9 cellular contexts compared by ENCODE assay signal in genomic region chr19:38838208-38838985, GRCh38. TPM values are rescaled to one million over a fixed set of nuclear protein-coding genes. Genes with fewer than 3 reads are reported as not detected.
DNase-seq lines count a peak whose midpoint lies in the region; ATAC-seq lines count a peak whose summit lies in the region.
"Had no signal": no experiment of that assay in that cellular context is flagged by ENCODE, and none has a peak within 500 bp of the region (broad histone marks: within the 10 kb centered on the region; RNA-seq: fewer than 3 reads in every experiment).

No MANE protein-coding gene starts in this region.

- H3K79me1 ChIP-seq in mesendoderm (ENCODE audit: low read length) = peaks cover 18% of the 10 kb centered on the region

- peaks cover 72% of the 10 kb centered on the region for H3K36me3 Mint-ChIP-seq in activated naive CD4-positive, alpha-beta T cell treated with anti-CD3 and anti-CD28 coated beads, Interleukin-2, amount 10 ng/mL, durations not matched to agents 7 days and 5 days
- peaks cover 55 to 65% of the 10 kb centered on the region in 2 donors for H3K36me3 Mint-ChIP-seq in stimulated activated naive B cell treated with anti-CD40 and anti-IgM and Interleukin-4, amounts not matched to agents 10 μg/mL and 1 μg/mL and 100 μg/mL, for 72 hours

- no CpG with 5 or more reads among the region's 19 CpGs for WGBS in mesendoderm (ENCODE audit: extremely low coverage, insufficient coverage, low lambda C conversion rate)

- H2AK5ac ChIP-seq in mesendoderm (ENCODE audit: low read length) = no peak overlapping the region

- peaks cover 43% of the 10 kb centered on the region for H3K4me1 Mint-ChIP-seq in activated naive CD4-positive, alpha-beta T cell treated with anti-CD3 and anti-CD28 coated beads, Interleukin-2, amount 10 ng/mL, durations not matched to agents 7 days and 5 days
- peaks cover 30 to 45% of the 10 kb centered on the region in 2 donors for H3K4me1 Mint-ChIP-seq in stimulated activated naive B cell treated with anti-CD40 and anti-IgM and Interleukin-4, amounts not matched to agents 10 μg/mL and 1 μg/mL and 100 μg/mL, for 72 hours

- H3K9ac ChIP-seq in mesendoderm (ENCODE audit: low read length) = no peak overlapping the region

- no peak overlapping the region for H3K4ac ChIP-seq in mesendoderm (ENCODE audit: low read depth, low read length)

- CTCF ChIA-PET in activated naive CD4-positive, alpha-beta T cell treated with anti-CD3 and anti-CD28 coated beads, Interleukin-2, amount 10 ng/mL, durations not matched to agents 7 days and 5 days (lab: Charles Lee) = interaction anchor here (0.9 kb wide), 1 partner anchor 21 kb away, joined by 3 read pairs; no protein-coding TSS in a partner anchor

- no peaks in the 10 kb centered on the region for H3K4me1 ChIP-seq in mesendoderm (ENCODE audit: control insufficient read depth, low read depth, low read length)

- no peak overlapping the region for H4K8ac ChIP-seq in mesendoderm (ENCODE audit: low read depth, low read length)

- H3K4me3 ChIP-seq in mesendoderm (ENCODE audit: low read length) = no peak overlapping the region

- H3K9me3 Mint-ChIP-seq in activated naive CD4-positive, alpha-beta T cell treated with anti-CD3 and anti-CD28 coated beads, Interleukin-2, amount 10 ng/mL, durations not matched to agents 7 days and 5 days = no peaks in the 10 kb centered on the region
- no peaks in the 10 kb centered on the region for H3K9me3 Mint-ChIP-seq in stimulated activated naive B cell treated with anti-CD40 and anti-IgM and Interleukin-4, amounts not matched to agents 10 μg/mL and 1 μg/mL and 100 μg/mL, for 72 hours

- H3K27me3 Mint-ChIP-seq in activated naive CD4-positive, alpha-beta T cell treated with anti-CD3 and anti-CD28 coated beads, Interleukin-2, amount 10 ng/mL, durations not matched to agents 7 days and 5 days = peaks cover 4% of the 10 kb centered on the region
- no peaks in the 10 kb centered on the region for H3K27me3 Mint-ChIP-seq in stimulated activated naive B cell treated with anti-CD40 and anti-IgM and Interleukin-4, amounts not matched to agents 10 μg/mL and 1 μg/mL and 100 μg/mL, for 72 hours

- H3K79me2 ChIP-seq in mesendoderm (ENCODE audit: control insufficient read depth, insufficient read depth, low read length) = peaks cover 12% of the 10 kb centered on the region

- peak; percentile 33 for DNase-seq in SIG-M5 treated with dmso at 0.1 percent for 504 hours (lab: John Stamatoyannopoulos, UW; ENCODE audit: unreplicated experiment)
- DNase-seq in SIG-M5 (lab: John Stamatoyannopoulos, UW) = no peak
- peak; percentile 31 for DNase-seq in activated naive CD4-positive, alpha-beta T cell treated with anti-CD3 and anti-CD28 coated beads, Interleukin-2, amount 10 ng/mL, durations not matched to agents 7 days and 5 days
- peak; percentile 45 for DNase-seq in mesendoderm
- DNase-seq in stimulated activated naive B cell treated with anti-CD40 and anti-IgM and Interleukin-4, amounts not matched to agents 10 μg/mL and 1 μg/mL and 100 μg/mL, for 72 hours = no peak
- DNase-seq in NCI-H1694 treated with DMSO at 0.1 percent for 48 hours (lab: John Stamatoyannopoulos, UW) = no peak
- DNase-seq in LoVo (ENCODE audit: low spot score) = no peak
- DNase-seq in T-helper 9 cell = no peak
- DNase-seq: NCI-H2081 treated with DMSO at 0.1 percent for 48 hours had no signal

- no peak overlapping the region for H3K23ac ChIP-seq in mesendoderm (ENCODE audit: low read length)

- peaks cover 51% of the 10 kb centered on the region for H3K36me3 ChIP-seq in mesendoderm (ENCODE audit: control insufficient read depth, insufficient read depth, low read length)

- no peaks in the 10 kb centered on the region for H3K27me3 ChIP-seq in mesendoderm (ENCODE audit: insufficient read depth, low read length, poor library complexity)

- no peak overlapping the region for H3K27ac ChIP-seq in mesendoderm (ENCODE audit: low read depth, low read length)

- H3K4me2 ChIP-seq in mesendoderm (ENCODE audit: low read length) = no peak overlapping the region

- H3K27ac Mint-ChIP-seq in activated naive CD4-positive, alpha-beta T cell treated with anti-CD3 and anti-CD28 coated beads, Interleukin-2, amount 10 ng/mL, durations not matched to agents 7 days and 5 days = no peak overlapping the region
- H3K27ac Mint-ChIP-seq in stimulated activated naive B cell treated with anti-CD40 and anti-IgM and Interleukin-4, amounts not matched to agents 10 μg/mL and 1 μg/mL and 100 μg/mL, for 72 hours = peak overlapping the region; percentile 79

- H2BK120ac ChIP-seq in mesendoderm (ENCODE audit: low read depth, low read length) = no peak overlapping the region

- H3K18ac ChIP-seq in mesendoderm (ENCODE audit: low read length) = no peak overlapping the region

- no peak overlapping the region for H2BK5ac ChIP-seq in mesendoderm (ENCODE audit: low read length)

- no peak overlapping the region for H3K4me3 Mint-ChIP-seq in activated naive CD4-positive, alpha-beta T cell treated with anti-CD3 and anti-CD28 coated beads, Interleukin-2, amount 10 ng/mL, durations not matched to agents 7 days and 5 days
- no peak overlapping the region for H3K4me3 Mint-ChIP-seq in stimulated activated naive B cell treated with anti-CD40 and anti-IgM and Interleukin-4, amounts not matched to agents 10 μg/mL and 1 μg/mL and 100 μg/mL, for 72 hours

- ATAC-seq in stimulated activated naive B cell treated with anti-CD40 and anti-IgM and Interleukin-4, amounts not matched to agents 10 μg/mL and 1 μg/mL and 100 μg/mL, for 72 hours (replicated peaks) = peak in 1 of 2 donors; percentile 9

- no peak overlapping the region for H3K56ac ChIP-seq in mesendoderm (ENCODE audit: low read length)

- no peak overlapping the region for H2BK15ac ChIP-seq in mesendoderm (replicated peaks; ENCODE audit: low read depth)

- H4K5ac ChIP-seq in mesendoderm (ENCODE audit: low read length) = no peak overlapping the region

RNA-seq across cellular contexts. Expression of gene ECH1, which starts 6.8 kb away (rescaled TPM):
- polyA plus RNA-seq in mesendoderm (2013, experiment 1 of 2) = 147 TPM
- polyA plus RNA-seq in mesendoderm (2013, experiment 2 of 2) = 149 TPM

RNA-seq across cellular contexts. Expression of gene HNRNPL, which starts 11.4 kb away (rescaled TPM):
- 460 TPM for polyA plus RNA-seq in mesendoderm (2013, experiment 1 of 2)
- polyA plus RNA-seq in mesendoderm (2013, experiment 2 of 2) = 455 TPM

RNA-seq across cellular contexts. Expression of gene LGALS4, which starts 25.7 kb away (rescaled TPM):
- polyA plus RNA-seq in mesendoderm (2013, experiment 1 of 2) = 0.13 TPM
- polyA plus RNA-seq in mesendoderm (2013, experiment 2 of 2) = 0.10 TPM

RNA-seq across cellular contexts. Expression of gene RINL, which starts 39.7 kb away (rescaled TPM):
- 6.3 TPM for polyA plus RNA-seq in mesendoderm (2013, experiment 1 of 2)
- 5.7 TPM for polyA plus RNA-seq in mesendoderm (2013, experiment 2 of 2)

RNA-seq across cellular contexts. Expression of gene LGALS7B, which starts 49.4 kb away (rescaled TPM):
- polyA plus RNA-seq in mesendoderm (2013, experiment 1 of 2) = 0.87 TPM
- polyA plus RNA-seq in mesendoderm (2013, experiment 2 of 2) = 0.38 TPM

Comparison
In these comparisons a context has a peak if more than half of its experiments do, and no peak if none do; other contexts are left out.
1. DNase-seq: peak in SIG-M5 treated with dmso at 0.1 percent for 504 hours (single experiment), activated naive CD4-positive, alpha-beta T cell treated with anti-CD3 and anti-CD28 coated beads, Interleukin-2, amount 10 ng/mL, durations not matched to agents 7 days and 5 days (single experiment) and mesendoderm (single experiment); none in SIG-M5 (single experiment), stimulated activated naive B cell treated with anti-CD40 and anti-IgM and Interleukin-4, amounts not matched to agents 10 μg/mL and 1 μg/mL and 100 μg/mL, for 72 hours (single experiment), NCI-H1694 treated with DMSO at 0.1 percent for 48 hours (single experiment), LoVo (single experiment) and T-helper 9 cell (single experiment).